11 cellular contexts compared by ENCODE assay signal in the genomic region with DNA sequence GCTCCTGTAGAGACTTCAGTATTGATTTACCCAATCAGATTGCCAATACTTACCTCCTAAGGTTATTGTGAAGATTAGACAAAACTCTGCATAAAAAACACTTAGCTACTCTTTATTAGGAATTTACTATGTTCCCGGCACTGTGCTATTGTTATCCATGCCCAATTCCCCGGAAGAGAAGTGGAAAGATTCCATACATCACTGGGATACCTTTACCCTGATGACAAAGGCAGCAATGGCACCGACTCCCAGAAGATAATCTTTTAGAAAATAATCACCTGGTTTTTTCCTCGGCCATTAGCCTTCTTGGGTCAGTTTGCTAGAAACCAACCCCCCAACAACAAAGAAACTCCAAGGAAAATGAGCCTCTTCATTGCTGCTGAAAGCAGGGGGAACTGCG.
DNase-seq lines count a peak whose midpoint lies in the region; ATAC-seq and TF ChIP-seq lines count a peak whose summit lies in the region.
"Had no signal": no experiment of that assay in that cellular context is flagged by ENCODE, and none has a peak within 500 bp of the region (broad histone marks: within the 10 kb centered on the region; RNA-seq: fewer than 3 reads in every experiment).

No MANE protein-coding gene starts in this region.

- peak overlapping the region; percentile 20 for H3K27ac ChIP-seq in CD4-positive, alpha-beta memory T cell (ENCODE audit: low read depth, low read length)
- H3K27ac ChIP-seq in OCI-LY7 (ENCODE audit: low read depth, low read length, poor library complexity, severe bottlenecking) = no peak overlapping the region
- H3K27ac ChIP-seq in epithelial cell of prostate = peak overlapping the region; percentile 58
- H3K27ac ChIP-seq in gastrocnemius medialis = peak overlapping the region; percentile 14 to 66 (median 46)

- peaks cover 49% of the 10 kb centered on the region for H3K4me1 ChIP-seq in CD4-positive, alpha-beta memory T cell (ENCODE audit: insufficient read depth, low read length)
- peaks cover 8% of the 10 kb centered on the region for H3K4me1 ChIP-seq in OCI-LY7 (ENCODE audit: insufficient read depth, low read length, poor library complexity, severe bottlenecking)
- no peaks in the 10 kb centered on the region for H3K4me1 ChIP-seq in gastrocnemius medialis

- no peak for DNase-seq in CD4-positive, alpha-beta memory T cell
- DNase-seq in OCI-LY7 (ENCODE audit: low spot score) = no peak
- no peak for DNase-seq in epithelial cell of prostate (ENCODE audit: low read depth, low spot score)
- no peak for DNase-seq in gastrocnemius medialis
- DNase-seq in dedifferentiated amniotic fluid mesenchymal stem cell (ENCODE audit: extremely low spot score) = no peak
- DNase-seq in DMS53 (lab: John Stamatoyannopoulos, UW) = no peak
- DNase-seq: DMS 273 treated with DMSO at 0.1 percent for 48 hours, retina had no signal

- no peaks in the 10 kb centered on the region for H3K27me3 Mint-ChIP-seq in CD4-positive, alpha-beta memory T cell

- peak overlapping the region in 5 of 8 donors; percentile 6 to 84 (median 74) for H3K4me3 Mint-ChIP-seq in CD4-positive, alpha-beta memory T cell
- H3K4me3 Mint-ChIP-seq: activated naive CD4-positive, alpha-beta T cell treated with anti-CD3 and anti-CD28 coated beads, Interleukin-2, amount 50 U/mL, for 24 hours had no signal

- in situ Hi-C loops in gastrocnemius medialis (cut with MboI; ENCODE audit: low sequenced_read_pairs in 4 of 4) = no loop called here

- H3K4me1 Mint-ChIP-seq in CD4-positive, alpha-beta memory T cell = peaks cover 27 to 44% (median 33%) of the 10 kb centered on the region in 4 donors

- CTCF ChIA-PET in CD4-positive, alpha-beta memory T cell (lab: Charles Lee; ENCODE audit: partially characterized antibody) = interaction anchor here (1.1 to 3.6 kb wide), 9 partner anchors 11 to 226 kb away, joined by 3 to 30 read pairs (median 6); a partner anchor contains a TSS
- CTCF ChIA-PET in OCI-LY7 (lab: Charles Lee; ENCODE audit: unreplicated experiment) = no interaction called here

- TF ChIP-seq POLR2A in gastrocnemius medialis (IDR thresholded peaks at IDR 0.05) = no peak

- no peak overlapping the region for H3K4me3 ChIP-seq in CD4-positive, alpha-beta memory T cell (ENCODE audit: low read length in 2 of 2)
- no peak overlapping the region for H3K4me3 ChIP-seq in OCI-LY7 (ENCODE audit: low read depth, low read length, poor library complexity, severe bottlenecking)
- H3K4me3 ChIP-seq in gastrocnemius medialis = no peak overlapping the region

- no peak overlapping the region for H3K4me2 ChIP-seq in OCI-LY7 (ENCODE audit: low read length)

- H3K27ac Mint-ChIP-seq in CD4-positive, alpha-beta memory T cell = peak overlapping the region in 6 of 7 donors; percentile 3 to 93 (median 75)
- H3K27ac Mint-ChIP-seq: activated naive CD4-positive, alpha-beta T cell treated with anti-CD3 and anti-CD28 coated beads, Interleukin-2, amount 50 U/mL, for 24 hours had no signal

- ATAC-seq in gastrocnemius medialis (no peak), GM19395 (IDR thresholded peaks at IDR 0.05; ENCODE audit: unreplicated experiment) (no peak), HG02610 (IDR thresholded peaks at IDR 0.05; ENCODE audit: unreplicated experiment) (no peak)

- H3K9me2 ChIP-seq in OCI-LY7 (ENCODE audit: insufficient read depth, low read length) = no peaks in the 10 kb centered on the region

- POLR2A ChIA-PET in CD4-positive, alpha-beta memory T cell (lab: Charles Lee; ENCODE audit: partially characterized antibody) = interaction anchor here (0.8 to 4.9 kb wide), 20 partner anchors 10 to 225 kb away, joined by 3 to 45 read pairs (median 8); a partner anchor contains a TSS
- POLR2A ChIA-PET in OCI-LY7 (lab: Charles Lee) = interaction anchor here (1.1 to 1.3 kb wide), 2 partner anchors 12 to 15 kb away, joined by 3 to 4 read pairs; no protein-coding TSS in a partner anchor

- H3K9me3 Mint-ChIP-seq in CD4-positive, alpha-beta memory T cell = peaks cover 0 to 2% (median 0%) of the 10 kb centered on the region in 8 donors
- H3K9me3 Mint-ChIP-seq: activated naive CD4-positive, alpha-beta T cell treated with anti-CD3 and anti-CD28 coated beads, Interleukin-2, amount 50 U/mL, for 24 hours had no signal

- TF ChIP-seq CTCF in OCI-LY7 (conservative IDR thresholded peaks at IDR 0.05; ENCODE audit: low read length) (no peak), gastrocnemius medialis (IDR thresholded peaks at IDR 0.05 in 4 of 5, conservative IDR thresholded peaks at IDR 0.05 in 1 of 5) (no peak)

- intact Hi-C loops in CD4-positive, alpha-beta memory T cell (cut with micrococcal nuclease) = loop anchor here (5.0 to 10.0 kb wide), 2 partner anchors 46 to 101 kb away; no protein-coding TSS in a partner anchor
- intact Hi-C loops in OCI-LY7 (cut with micrococcal nuclease; ENCODE audit: unreplicated experiment) = no loop called here
- intact Hi-C loops in gastrocnemius medialis (cut with DNase I; ENCODE audit: low total_unique reads) = no loop called here

- H3K27me3 ChIP-seq in CD4-positive, alpha-beta memory T cell (ENCODE audit: insufficient read depth, low read length) = no peaks in the 10 kb centered on the region
- H3K27me3 ChIP-seq in gastrocnemius medialis = no peaks in the 10 kb centered on the region

- H3K9me3 ChIP-seq in CD4-positive, alpha-beta memory T cell (ENCODE audit: control insufficient read depth in 1 of 2, low read length in 2 of 2) = no peaks in the 10 kb centered on the region
- H3K9me3 ChIP-seq in OCI-LY7 (ENCODE audit: low read length) (no peaks in the 10 kb centered on the region), gastrocnemius medialis (no peaks in the 10 kb centered on the region)

- H3K79me2 ChIP-seq in OCI-LY7 (ENCODE audit: insufficient read depth, low read depth, low read length) = no peaks in the 10 kb centered on the region

- peaks cover 0 to 3% of the 10 kb centered on the region in 2 donors for H3K36me3 Mint-ChIP-seq in CD4-positive, alpha-beta memory T cell
- H3K36me3 Mint-ChIP-seq: activated naive CD4-positive, alpha-beta T cell treated with anti-CD3 and anti-CD28 coated beads, Interleukin-2, amount 50 U/mL, for 24 hours had no signal

- no TSS peak for BruUV-seq in OCI-LY7 (replicated peaks; lab: Mats Ljungman, UMichigan)

- H3K36me3 ChIP-seq in CD4-positive, alpha-beta memory T cell (ENCODE audit: insufficient read depth, low read length) = no peaks in the 10 kb centered on the region
- H3K36me3 ChIP-seq in OCI-LY7 (ENCODE audit: insufficient read depth, low read length) (no peaks in the 10 kb centered on the region), gastrocnemius medialis (no peaks in the 10 kb centered on the region)

- peak overlapping the region; percentile 85; the same call in 1 of the 2 replicates for H2AFZ ChIP-seq in OCI-LY7 (ENCODE audit: low read length)

- no peaks in the 10 kb centered on the region for H4K20me1 ChIP-seq in OCI-LY7 (ENCODE audit: insufficient read depth, low read length)
